ENCODE assay signal across 9 cellular contexts in genomic region chr19:10662384-10663251, GRCh38. TPM values are rescaled to one million over a fixed set of nuclear protein-coding genes. Genes with fewer than 3 reads are reported as not detected.
DNase-seq lines count a peak whose midpoint lies in the region; ATAC-seq and TF ChIP-seq lines count a peak whose summit lies in the region.
"Had no signal": no experiment of that assay in that cellular context is flagged by ENCODE, and none has a peak within 500 bp of the region (broad histone marks: within the 10 kb centered on the region; RNA-seq: fewer than 3 reads in every experiment).

No MANE protein-coding gene starts in this region.

- no peaks in the 10 kb centered on the region for H3K9me3 ChIP-seq in Caco-2

- H3K36me3 ChIP-seq in Caco-2 (ENCODE audit: control insufficient read depth, insufficient read depth, low read length) (no peaks in the 10 kb centered on the region), brain microvascular endothelial cell (replicated peaks) (no peaks in the 10 kb centered on the region)

- H3K4me1 ChIP-seq in Caco-2 = peaks cover 9% of the 10 kb centered on the region

- no peaks in the 10 kb centered on the region for H3K27me3 Mint-ChIP-seq in Caco-2 (ENCODE audit: insufficient read depth, unreplicated experiment)

- in situ Hi-C loops in brain microvascular endothelial cell (cut with HindIII; ENCODE audit: low pct_ligation_motif_present, low sequenced_read_pairs) = no loop called here

- CTCF ChIA-PET in Caco-2 (lab: Charles Lee) = no interaction called here

- ATAC-seq in sciatic nerve = no peak
- ATAC-seq in GM19035 (IDR thresholded peaks at IDR 0.05; ENCODE audit: unreplicated experiment) = no peak

- peaks cover 72% of the 10 kb centered on the region for H3K36me3 Mint-ChIP-seq in Caco-2 (ENCODE audit: insufficient read depth, unreplicated experiment)

- intact Hi-C loops in Caco-2 (cut with micrococcal nuclease; ENCODE audit: unreplicated experiment) (no loop called here), sciatic nerve (cut with DNase I) (no loop called here)

- H3K9me3 Mint-ChIP-seq in Caco-2 (ENCODE audit: unreplicated experiment) = no peaks in the 10 kb centered on the region

- H3K4me1 Mint-ChIP-seq in Caco-2 (ENCODE audit: low read depth, unreplicated experiment) = peaks cover 6% of the 10 kb centered on the region

- no peak overlapping the region for H3K4me3 Mint-ChIP-seq in Caco-2 (ENCODE audit: unreplicated experiment)

- no peak for TF ChIP-seq CTCF in Caco-2 (IDR thresholded peaks at IDR 0.05; ENCODE audit: insufficient read depth in 1 of 2, low read depth in 1 of 2, low read length in 1 of 2, severe bottlenecking in 1 of 2, unreplicated experiment in 1 of 2)
- no peak for TF ChIP-seq CTCF in brain microvascular endothelial cell (IDR thresholded peaks at IDR 0.05; ENCODE audit: low read depth, low read length, missing control alignments)

- H3K4me3 ChIP-seq in Caco-2 (ENCODE audit: low read depth, low read length) (no peak overlapping the region), brain microvascular endothelial cell (ENCODE audit: low read depth, low read length) (no peak overlapping the region)

- no peak overlapping the region for H3K27ac ChIP-seq in brain microvascular endothelial cell
- H3K27ac ChIP-seq: HL-60 had no signal

- POLR2A ChIA-PET in Caco-2 (lab: Charles Lee) = no interaction called here

- H3K27ac Mint-ChIP-seq in Caco-2 (ENCODE audit: unreplicated experiment) = peak overlapping the region; percentile 30

- DNase-seq in Caco-2 (no peak), NAMALWA (ENCODE audit: low spot score) (peak; percentile 70), brain microvascular endothelial cell (peak; percentile 7), occipital lobe (lab: John Stamatoyannopoulos, UW) (peak; percentile 23), sciatic nerve (ENCODE audit: low spot score) (no peak), NCI-H2029 (lab: John Stamatoyannopoulos, UW) (no peak), LoVo (ENCODE audit: low spot score) (no peak)

- BruUV-seq in Caco-2 (replicated peaks; lab: Mats Ljungman, UMichigan) = no TSS peak

- H3K27me3 ChIP-seq in Caco-2 (replicated peaks; ENCODE audit: control insufficient read depth, insufficient read depth, low read length) = no peaks in the 10 kb centered on the region
- no peaks in the 10 kb centered on the region for H3K27me3 ChIP-seq in brain microvascular endothelial cell (replicated peaks)

RNA-seq across cellular contexts. Expression of gene ILF3, which starts 8.5 kb away (rescaled TPM):
- total RNA-seq in Caco-2 (2022) = 399 and 401 TPM in 2 replicates
- total RNA-seq in occipital lobe = 148 TPM
- 198 TPM for total RNA-seq in sciatic nerve

RNA-seq across cellular contexts. Expression of gene SLC44A2, which starts 37.3 kb away (rescaled TPM):
- total RNA-seq in Caco-2 (2022) = 119 and 120 TPM in 2 replicates
- 25.9 TPM for total RNA-seq in occipital lobe
- 281 TPM for total RNA-seq in sciatic nerve

RNA-seq across cellular contexts. Expression of gene QTRT1, which starts 38.6 kb away (rescaled TPM):
- total RNA-seq in Caco-2 (2022) (32.2 and 43.4 TPM in 2 replicates), occipital lobe (32.1 TPM), sciatic nerve (43.8 TPM)

RNA-seq across cellular contexts. Expression of gene DNM2, which starts 55.3 kb away (rescaled TPM):
- total RNA-seq in Caco-2 (2022) (137 and 138 TPM in 2 replicates), occipital lobe (34.0 TPM), sciatic nerve (136 TPM)

Comparison
In these comparisons a context has a peak if more than half of its experiments do, and no peak if none do; other contexts are left out.
1. DNase-seq: peak in NAMALWA (single experiment), brain microvascular endothelial cell (single experiment) and occipital lobe (single experiment); none in Caco-2 (0 of 2), sciatic nerve (single experiment), NCI-H2029 (single experiment) and LoVo (single experiment).